Comparison of ENCODE assay signal across 18 cellular contexts in the genomic region with DNA sequence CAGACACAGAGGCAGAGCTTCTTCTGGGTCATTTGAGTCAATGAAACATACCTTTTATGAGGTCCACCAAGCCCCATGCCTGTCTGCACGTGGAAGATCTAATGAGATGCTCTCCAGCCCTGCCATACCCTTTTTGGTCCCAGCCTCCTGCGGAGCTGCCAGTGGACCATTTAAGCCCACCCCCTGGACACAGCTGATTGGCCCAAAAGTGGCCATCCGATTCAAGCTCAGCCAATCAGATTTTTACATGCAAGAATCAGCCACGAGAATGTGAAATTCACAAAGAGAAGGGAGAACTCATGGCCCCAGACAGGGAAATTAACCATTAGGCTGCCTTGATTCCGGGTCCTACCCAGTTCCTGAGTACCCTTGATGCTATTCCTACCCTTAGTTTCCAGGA.
"Had no signal": no experiment of that assay in that cellular context is flagged by ENCODE, and none has a peak within 500 bp of the region (broad histone marks: within the 10 kb centered on the region; RNA-seq: fewer than 3 reads in every experiment).

No MANE protein-coding gene starts in this region.

- H3K4me3 ChIP-seq: cardiac muscle cell, esophagus muscularis mucosa, gastroesophageal sphincter, heart right ventricle, spleen, thoracic aorta had no signal

- H3K9me3 ChIP-seq: thoracic aorta had no signal

- H3K4me1 ChIP-seq: esophagus muscularis mucosa, gastroesophageal sphincter, heart right ventricle, spleen had no signal

- H3K36me3 ChIP-seq: cardiac muscle cell, esophagus muscularis mucosa, gastroesophageal sphincter, heart right ventricle, spleen, thoracic aorta had no signal

- DNase-seq: activated B cell treated with CpG ODN at 0.5 μM for 24 hours; activated CD4-positive, alpha-beta memory T cell treated with anti-CD3 and anti-CD28 coated beads for 36 hours; activated CD4-positive, alpha-beta T cell treated with anti-CD3 and anti-CD28 coated beads for 4 hours; activated naive CD8-positive, alpha-beta T cell treated with anti-CD3 and anti-CD28 coated beads for 36 hours; activated T-cell treated with anti-CD3 and anti-CD28 coated beads for 4 hours; amniotic stem cell; effector CD8-positive, alpha-beta T cell; heart right ventricle; nucleus accumbens; posterior cingulate gyrus; spleen; stimulated activated CD4-positive, alpha-beta T cell treated with anti-CD3 and anti-CD28 coated beads, Interleukin-4, amount 100 ng/mL, for 4 hours had no signal

- ATAC-seq: gastroesophageal sphincter; heart right ventricle; natural killer cell treated with Interleukin-12 subunit alpha and Interleukin-12 subunit beta and Interleukin-15 and Interleukin-18, amount 100 ng/mL, for 72 hours; stimulated activated memory B cell treated with anti-CD40 and anti-IgM and Interleukin-4, amounts not matched to agents 10 μg/mL and 1 μg/mL and 100 μg/mL, for 72 hours had no signal

- H3K27ac ChIP-seq: cardiac muscle cell, esophagus muscularis mucosa, gastroesophageal sphincter, heart right ventricle, spleen, thoracic aorta had no signal
